38 cellular contexts compared by ENCODE assay signal in genomic region chr3:170200992-170201391, GRCh38.
"Had no signal": no experiment of that assay in that cellular context is flagged by ENCODE, and none has a peak within 500 bp of the region (broad histone marks: within the 10 kb centered on the region; RNA-seq: fewer than 3 reads in every experiment).

No MANE protein-coding gene starts in this region.

- H3K27ac Mint-ChIP-seq: activated B cell treated with CpG ODN at 0.5 μM for 24 hours; activated CD4-positive, alpha-beta memory T cell treated with anti-CD3 and anti-CD28 coated beads for 36 hours; activated CD4-positive, alpha-beta T cell treated with anti-CD3 and anti-CD28 coated beads, Interleukin-2, amount 10 ng/mL, durations not matched to agents 24 days and 14 days; activated CD8-positive, alpha-beta T cell treated with anti-CD3 and anti-CD28 coated beads for 36 hours; activated naive CD4-positive, alpha-beta T cell treated with anti-CD3 and anti-CD28 coated beads for 36 hours; activated naive CD4-positive, alpha-beta T cell treated with anti-CD3 and anti-CD28 coated beads, Interleukin-2, amount 50 U/mL, for 72 hours; activated naive CD8-positive, alpha-beta T cell treated with anti-CD3 and anti-CD28 coated beads for 36 hours; activated T-cell treated with anti-CD3 and anti-CD28 coated beads, Interleukin-2, amount 50 U/mL, for 72 hours; activated T-helper 1 cell treated with anti-CD3 and anti-CD28 coated beads, Interleukin-12 subunit alpha, Interleukin-12 subunit beta, Interleukin-2, Interleukin-4 antibody, amounts not matched to agents 30 ng/mL and 10 ng/mL and 1 ng/mL, durations not matched to agents 14 hours and 24 hours and 36 hours; activated T-helper 17 cell treated with anti-CD3 and anti-CD28 coated beads, Interleukin-2, amount 50 U/mL, for 72 hours; T-helper 1 cell treated with Interleukin-12 subunit alpha and Interleukin-12 subunit beta and Interleukin-4 antibody, amounts not matched to agents 30 μg/mL and 1 μg/mL, for 36 hours; T-helper 2 cell treated with Interferon-gamma antibody and Interleukin-4, amounts not matched to agents 5 μg/mL and 100 μg/mL, for 36 hours had no signal

- H3K36me3 ChIP-seq: adrenal gland, brain microvascular endothelial cell, breast epithelium, cardiac muscle cell had no signal

- H3K4me1 Mint-ChIP-seq: activated B cell treated with CpG ODN at 0.5 μM for 24 hours; central memory CD8-positive, alpha-beta T cell had no signal

- H3K27me3 ChIP-seq: adrenal gland, body of pancreas, brain microvascular endothelial cell, breast epithelium, cardiac muscle cell had no signal

- H3K9me3 Mint-ChIP-seq: activated B cell treated with CpG ODN at 0.5 μM for 24 hours; activated CD4-positive, alpha-beta memory T cell treated with anti-CD3 and anti-CD28 coated beads for 36 hours; activated CD4-positive, alpha-beta T cell treated with anti-CD3 and anti-CD28 coated beads, Interleukin-2, amount 10 ng/mL, durations not matched to agents 24 days and 14 days; activated CD8-positive, alpha-beta T cell treated with anti-CD3 and anti-CD28 coated beads for 36 hours; activated naive CD4-positive, alpha-beta T cell treated with anti-CD3 and anti-CD28 coated beads for 36 hours; activated naive CD4-positive, alpha-beta T cell treated with anti-CD3 and anti-CD28 coated beads, Interleukin-2, amount 50 U/mL, for 72 hours; activated naive CD8-positive, alpha-beta T cell treated with anti-CD3 and anti-CD28 coated beads for 36 hours; activated T-cell treated with anti-CD3 and anti-CD28 coated beads, Interleukin-2, amount 50 U/mL, for 4 hours; activated T-cell treated with anti-CD3 and anti-CD28 coated beads, Interleukin-2, amount 50 U/mL, for 72 hours; activated T-helper 1 cell treated with anti-CD3 and anti-CD28 coated beads, Interleukin-12 subunit alpha, Interleukin-12 subunit beta, Interleukin-2, Interleukin-4 antibody, amounts not matched to agents 30 ng/mL and 10 ng/mL and 1 ng/mL, durations not matched to agents 14 hours and 24 hours and 36 hours; activated T-helper 17 cell treated with anti-CD3 and anti-CD28 coated beads, Interleukin-2, amount 50 U/mL, for 72 hours; central memory CD8-positive, alpha-beta T cell; T-helper 1 cell treated with Interleukin-12 subunit alpha and Interleukin-12 subunit beta and Interleukin-4 antibody, amounts not matched to agents 30 μg/mL and 1 μg/mL, for 36 hours; T-helper 2 cell treated with Interferon-gamma antibody and Interleukin-4, amounts not matched to agents 5 μg/mL and 100 μg/mL, for 36 hours had no signal

- H3K36me3 Mint-ChIP-seq: activated CD4-positive, alpha-beta memory T cell treated with anti-CD3 and anti-CD28 coated beads for 36 hours; activated naive CD4-positive, alpha-beta T cell treated with anti-CD3 and anti-CD28 coated beads, Interleukin-2, amount 50 U/mL, for 72 hours; activated naive CD8-positive, alpha-beta T cell treated with anti-CD3 and anti-CD28 coated beads for 36 hours had no signal

- DNase-seq: activated B cell treated with CpG ODN at 0.5 μM for 24 hours; activated CD4-positive, alpha-beta memory T cell treated with anti-CD3 and anti-CD28 coated beads for 36 hours; activated CD4-positive, alpha-beta T cell treated with anti-CD3 and anti-CD28 coated beads for 4 hours; activated CD4-positive, alpha-beta T cell treated with anti-CD3 and anti-CD28 coated beads, Interleukin-2, amount 10 ng/mL, durations not matched to agents 24 days and 14 days; activated CD4-positive, alpha-beta T cell treated with anti-CD3 and anti-CD28 coated beads, Interleukin-2, amount 50 U/mL, for 1 hour; activated CD4-positive, alpha-beta T cell treated with anti-CD3 and anti-CD28 coated beads, Interleukin-2, amount 50 U/mL, for 4 hours; activated CD4-positive, CD25-positive, alpha-beta regulatory T cell treated with anti-CD3 and anti-CD28 coated beads, Interleukin-2, amount 50 U/mL, for 72 hours; activated CD8-positive, alpha-beta memory T cell treated with anti-CD3 and anti-CD28 coated beads, Interleukin-2, amount 50 U/mL, for 4 hours; activated CD8-positive, alpha-beta T cell treated with anti-CD3 and anti-CD28 coated beads for 36 hours; activated effector memory CD4-positive, alpha-beta T cell treated with anti-CD3 and anti-CD28 coated beads, Interleukin-2, amount 50 U/mL, for 16 hours; activated gamma-delta T cell treated with Interleukin-2 at 50 U/mL for 16 hours; activated naive CD4-positive, alpha-beta T cell; activated naive CD4-positive, alpha-beta T cell treated with anti-CD3 and anti-CD28 coated beads for 36 hours; activated naive CD4-positive, alpha-beta T cell treated with anti-CD3 and anti-CD28 coated beads, Interleukin-2, amount 50 U/mL, for 16 hours; activated naive CD8-positive, alpha-beta T cell treated with anti-CD3 and anti-CD28 coated beads for 36 hours; activated T-cell treated with anti-CD3 and anti-CD28 coated beads for 4 hours; activated T-cell treated with anti-CD3 and anti-CD28 coated beads, Interleukin-2, amount 50 U/mL, for 1 hour; activated T-cell treated with anti-CD3 and anti-CD28 coated beads, Interleukin-2, amount 50 U/mL, for 4 hours; activated T-cell treated with anti-CD3 and anti-CD28 coated beads, Interleukin-2, amount 50 U/mL, for 72 hours; adrenal gland; aorta; body of pancreas; brain microvascular endothelial cell; caudate nucleus; cerebellar nuclear complex; T-helper 1 cell; T-helper 2 cell; T-helper 9 cell had no signal

- H3K4me3 ChIP-seq: adrenal gland, body of pancreas, breast epithelium, cardiac muscle cell had no signal

- FAIRE-seq: astrocyte, TTC549 had no signal

- H3K4me3 Mint-ChIP-seq: activated B cell treated with CpG ODN at 0.5 μM for 24 hours; activated CD4-positive, alpha-beta memory T cell treated with anti-CD3 and anti-CD28 coated beads for 36 hours; activated CD4-positive, alpha-beta T cell treated with anti-CD3 and anti-CD28 coated beads, Interleukin-2, amount 10 ng/mL, durations not matched to agents 24 days and 14 days; activated CD8-positive, alpha-beta T cell treated with anti-CD3 and anti-CD28 coated beads for 36 hours; activated naive CD4-positive, alpha-beta T cell treated with anti-CD3 and anti-CD28 coated beads for 36 hours; activated naive CD8-positive, alpha-beta T cell treated with anti-CD3 and anti-CD28 coated beads for 36 hours; activated T-cell treated with anti-CD3 and anti-CD28 coated beads, Interleukin-2, amount 50 U/mL, for 4 hours; activated T-cell treated with anti-CD3 and anti-CD28 coated beads, Interleukin-2, amount 50 U/mL, for 72 hours; activated T-helper 1 cell treated with anti-CD3 and anti-CD28 coated beads, Interleukin-12 subunit alpha, Interleukin-12 subunit beta, Interleukin-2, Interleukin-4 antibody, amounts not matched to agents 30 ng/mL and 10 ng/mL and 1 ng/mL, durations not matched to agents 14 hours and 24 hours and 36 hours; activated T-helper 17 cell treated with anti-CD3 and anti-CD28 coated beads, Interleukin-2, amount 50 U/mL, for 72 hours; central memory CD8-positive, alpha-beta T cell; T-helper 1 cell treated with Interleukin-12 subunit alpha and Interleukin-12 subunit beta and Interleukin-4 antibody, amounts not matched to agents 30 μg/mL and 1 μg/mL, for 36 hours; T-helper 2 cell treated with Interferon-gamma antibody and Interleukin-4, amounts not matched to agents 5 μg/mL and 100 μg/mL, for 36 hours had no signal
